In genomic region chr17:74861554-74862107, GRCh38 we compare ENCODE assay signal across 11 cellular contexts. TPM values are rescaled to one million over a fixed set of nuclear protein-coding genes. Genes with fewer than 3 reads are reported as not detected.
A peak's percentile ranks its signal among the peaks of the same experiment; 100 is the strongest.
DNase-seq lines count a peak whose midpoint lies in the region.
"Had no signal": no experiment of that assay in that cellular context is flagged by ENCODE, and none has a peak within 500 bp of the region (broad histone marks: within the 10 kb centered on the region; RNA-seq: fewer than 3 reads in every experiment).

No MANE protein-coding gene starts in this region.

- peak overlapping the region; percentile 30 for H3K27ac ChIP-seq in substantia nigra (ENCODE audit: low read depth, low read length, poor library complexity, severe bottlenecking)
- H3K27ac ChIP-seq: cardiac muscle cell had no signal

- DNase-seq in activated naive CD4-positive, alpha-beta T cell (lab: John Stamatoyannopoulos, UW): no peak
- DNase-seq in activated naive CD8-positive, alpha-beta T cell treated with anti-CD3 and anti-CD28 coated beads for 36 hours: no peak
- DNase-seq in iPS-NIHi11 (ENCODE audit: low spot score) (peak; percentile 51), substantia nigra (lab: John Stamatoyannopoulos, UW) (peak in 1 of 49 donors; percentile 45), NCI-H2171 treated with DMSO at 0.1 percent for 48 hours (lab: John Stamatoyannopoulos, UW) (no peak), NCI-H345 treated with DMSO at 0.1 percent for 48 hours (lab: John Stamatoyannopoulos, UW; ENCODE audit: unreplicated experiment) (no peak), hippocampal formation (lab: John Stamatoyannopoulos, UW) (no peak)
- DNase-seq: NCI-H1048 had no signal

- H3K4me3 Mint-ChIP-seq in activated naive CD4-positive, alpha-beta T cell treated with anti-CD3 and anti-CD28 coated beads, Interleukin-2, amount 50 U/mL, for 24 hours: peak overlapping the region; percentile 63
- peak overlapping the region; percentile 37 for H3K4me3 Mint-ChIP-seq in activated naive CD8-positive, alpha-beta T cell treated with anti-CD3 and anti-CD28 coated beads for 36 hours

- no peak overlapping the region for H3K27ac Mint-ChIP-seq in activated naive CD4-positive, alpha-beta T cell treated with anti-CD3 and anti-CD28 coated beads, Interleukin-2, amount 50 U/mL, for 24 hours
- H3K27ac Mint-ChIP-seq in activated naive CD8-positive, alpha-beta T cell treated with anti-CD3 and anti-CD28 coated beads for 36 hours: no peak overlapping the region

- peaks cover 25% of the 10 kb centered on the region for H3K27me3 Mint-ChIP-seq in activated naive CD4-positive, alpha-beta T cell treated with anti-CD3 and anti-CD28 coated beads, Interleukin-2, amount 50 U/mL, for 24 hours
- H3K27me3 Mint-ChIP-seq in activated naive CD8-positive, alpha-beta T cell treated with anti-CD3 and anti-CD28 coated beads for 36 hours: peaks cover 55% of the 10 kb centered on the region

- peaks cover 13% of the 10 kb centered on the region for H3K4me1 Mint-ChIP-seq in activated naive CD4-positive, alpha-beta T cell treated with anti-CD3 and anti-CD28 coated beads, Interleukin-2, amount 50 U/mL, for 24 hours
- H3K4me1 Mint-ChIP-seq in activated naive CD8-positive, alpha-beta T cell treated with anti-CD3 and anti-CD28 coated beads for 36 hours: peaks cover 12% of the 10 kb centered on the region

- no peaks in the 10 kb centered on the region for H3K9me3 Mint-ChIP-seq in activated naive CD4-positive, alpha-beta T cell treated with anti-CD3 and anti-CD28 coated beads, Interleukin-2, amount 50 U/mL, for 24 hours
- H3K9me3 Mint-ChIP-seq in activated naive CD8-positive, alpha-beta T cell treated with anti-CD3 and anti-CD28 coated beads for 36 hours: no peaks in the 10 kb centered on the region

- H3K36me3 Mint-ChIP-seq in activated naive CD4-positive, alpha-beta T cell treated with anti-CD3 and anti-CD28 coated beads, Interleukin-2, amount 50 U/mL, for 24 hours: no peaks in the 10 kb centered on the region
- no peaks in the 10 kb centered on the region for H3K36me3 Mint-ChIP-seq in activated naive CD8-positive, alpha-beta T cell treated with anti-CD3 and anti-CD28 coated beads for 36 hours

RNA-seq across cellular contexts. Expression of gene GRIN2C, which starts 1.9 kb away (rescaled TPM):
- not detected for total RNA-seq in activated naive CD8-positive, alpha-beta T cell treated with anti-CD3 and anti-CD28 coated beads for 36 hours

RNA-seq across cellular contexts. Expression of gene FDXR, which starts 11.2 kb away (rescaled TPM):
- 10 to 100 TPM; 13.3 to 14.6 TPM for total RNA-seq in activated naive CD8-positive, alpha-beta T cell treated with anti-CD3 and anti-CD28 coated beads for 36 hours

RNA-seq across cellular contexts. Expression of gene FADS6, which starts 31.8 kb away (rescaled TPM):
- total RNA-seq in activated naive CD8-positive, alpha-beta T cell treated with anti-CD3 and anti-CD28 coated beads for 36 hours: not detected
- total RNA-seq: H4 had no signal
